In the genomic region with DNA sequence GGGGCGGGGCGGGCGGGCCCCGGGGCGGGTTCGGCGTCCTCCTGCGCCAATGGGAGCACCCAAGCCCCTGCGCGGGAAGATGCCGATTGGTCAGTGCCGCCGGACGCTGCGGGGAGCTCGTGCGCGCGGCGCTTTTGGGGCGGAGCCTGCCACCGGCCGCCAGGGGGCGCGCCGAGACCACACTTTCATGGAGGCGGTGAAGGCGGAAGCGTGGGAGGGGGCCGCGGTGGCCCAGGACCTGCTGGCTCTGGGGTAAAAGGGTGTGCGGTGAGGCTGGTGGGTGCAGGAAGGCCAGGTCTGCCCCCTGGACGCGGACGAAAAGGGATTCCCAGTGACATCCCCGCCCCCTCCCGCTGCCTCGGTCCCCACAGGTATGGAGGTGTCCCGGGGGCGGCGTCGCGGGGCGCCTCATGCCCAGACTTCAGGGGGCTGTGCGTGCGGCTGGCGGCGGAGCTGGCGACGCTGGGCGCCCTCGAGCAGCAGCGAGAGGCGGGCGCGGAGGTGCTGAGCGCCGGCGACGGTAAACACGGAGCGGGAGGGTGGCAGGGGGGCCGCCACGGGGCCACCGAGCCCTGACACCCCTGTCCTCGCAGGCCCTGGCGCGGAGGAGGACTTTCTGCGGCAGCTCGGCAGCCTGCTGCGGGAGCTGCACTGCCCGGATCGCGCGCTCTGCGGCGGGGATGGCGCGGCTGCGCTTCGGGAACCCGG, we compare ENCODE assay signal across 8 cellular contexts. TPM values are rescaled to one million over a fixed set of nuclear protein-coding genes. Genes with fewer than 3 reads are reported as not detected.
DNase-seq lines count a peak whose midpoint lies in the region; ATAC-seq and TF ChIP-seq lines count a peak whose summit lies in the region.

A gene (plus strand): TSS at position 127 of the 708 bp plus-strand sequence. CDS start 61 bp downstream, at position 188.

- no peaks in the 10 kb centered on the region for H3K27me3 Mint-ChIP-seq in CD4-positive, alpha-beta T cell
- no peaks in the 10 kb centered on the region for H3K27me3 Mint-ChIP-seq in activated CD4-positive, alpha-beta memory T cell treated with anti-CD3 and anti-CD28 coated beads for 36 hours

- POLR2A ChIA-PET in CD4-positive, alpha-beta T cell (lab: Charles Lee): interaction anchor here (0.5 to 4.1 kb wide), 48 partner anchors 9 to 1033 kb away, joined by 3 to 73 read pairs (median 5); a partner anchor contains a TSS
- POLR2A ChIA-PET in activated CD4-positive, alpha-beta memory T cell treated with anti-CD3 and anti-CD28 coated beads for 36 hours (lab: Charles Lee): interaction anchor here (0.6 to 1.7 kb wide), 11 partner anchors 12 to 835 kb away, joined by 3 to 9 read pairs (median 4); a partner anchor contains a TSS

- peaks cover 16% of the 10 kb centered on the region for H3K4me1 Mint-ChIP-seq in CD4-positive, alpha-beta T cell (ENCODE audit: low read depth)
- H3K4me1 Mint-ChIP-seq in activated CD4-positive, alpha-beta memory T cell treated with anti-CD3 and anti-CD28 coated beads for 36 hours (ENCODE audit: low read depth): peaks cover 20% of the 10 kb centered on the region

- peak within 1 kb of the TSS; percentile 97 for H3K4me3 Mint-ChIP-seq in CD4-positive, alpha-beta T cell
- peak within 1 kb of the TSS; percentile 86 for H3K4me3 Mint-ChIP-seq in activated CD4-positive, alpha-beta memory T cell treated with anti-CD3 and anti-CD28 coated beads for 36 hours

- no peaks in the 10 kb centered on the region for H3K9me3 Mint-ChIP-seq in CD4-positive, alpha-beta T cell
- H3K9me3 Mint-ChIP-seq in activated CD4-positive, alpha-beta memory T cell treated with anti-CD3 and anti-CD28 coated beads for 36 hours: no peaks in the 10 kb centered on the region

- H3K27me3 ChIP-seq in CD4-positive, alpha-beta T cell (ENCODE audit: control insufficient read depth, insufficient read depth, low read length): no peaks in the 10 kb centered on the region
- H3K27me3 ChIP-seq in duodenal mucosa (ENCODE audit: control insufficient read depth in 1 of 2, insufficient read depth in 2 of 2, low read length in 2 of 2): peaks cover 0 to 2% of the 10 kb centered on the region in 2 donors
- peaks cover 18% of the 10 kb centered on the region for H3K27me3 ChIP-seq in lower lobe of right lung (ENCODE audit: low read depth)

- H3K4me3 ChIP-seq in duodenal mucosa (ENCODE audit: low read depth in 1 of 2, low read length in 2 of 2) (peak within 1 kb of the TSS; percentile 83 to 94), lower lobe of right lung (peak within 1 kb of the TSS; percentile 98)

- intact Hi-C loops in CD4-positive, alpha-beta T cell (cut with DNase I, micrococcal nuclease): loop anchor here (1.0 to 10.0 kb wide), 13 partner anchors 14 to 549 kb away; a partner anchor contains a TSS
- intact Hi-C loops in activated CD4-positive, alpha-beta memory T cell treated with anti-CD3 and anti-CD28 coated beads for 36 hours (cut with micrococcal nuclease): loop anchor here (1.0 to 10.0 kb wide), 9 partner anchors 29 to 527 kb away; a partner anchor contains a TSS
- intact Hi-C loops in lower lobe of right lung (cut with DNase I): no loop called here

- H3K27ac ChIP-seq in CD4-positive, alpha-beta T cell (ENCODE audit: low read depth, low read length): peak within 1 kb of the TSS; percentile 75
- H3K27ac ChIP-seq in duodenal mucosa (ENCODE audit: low read depth, low read length): peak within 1 kb of the TSS; percentile 73
- peak within 1 kb of the TSS; percentile 91 for H3K27ac ChIP-seq in lower lobe of right lung

- H3K9ac ChIP-seq in duodenal mucosa (ENCODE audit: low read depth in 1 of 2, low read length in 2 of 2): peak within 1 kb of the TSS; percentile 88 to 91

- peak within 1 kb of the TSS; percentile 91 for H3K27ac Mint-ChIP-seq in CD4-positive, alpha-beta T cell
- H3K27ac Mint-ChIP-seq in activated CD4-positive, alpha-beta memory T cell treated with anti-CD3 and anti-CD28 coated beads for 36 hours: peak within 1 kb of the TSS; percentile 91

- TF ChIP-seq CTCF in CD4-positive, alpha-beta T cell (IDR thresholded peaks at IDR 0.05): peak; percentile 97
- TF ChIP-seq CTCF in lower lobe of right lung (IDR thresholded peaks at IDR 0.05): peak; percentile 100

- peak; percentile 95 for ATAC-seq in CD4-positive, alpha-beta T cell (ENCODE audit: poor library complexity)
- ATAC-seq in GM19438 (IDR thresholded peaks at IDR 0.05; ENCODE audit: low read depth, unreplicated experiment): peak; percentile 83
- peak; percentile 35 for ATAC-seq in HG03575 (IDR thresholded peaks at IDR 0.05; ENCODE audit: extremely low read depth, insufficient number of reproducible peaks, low FRiP score, unreplicated experiment)
- ATAC-seq in lower lobe of right lung: peak; percentile 99

- H3K36me3 Mint-ChIP-seq in CD4-positive, alpha-beta T cell (ENCODE audit: low read depth): peaks cover 29% of the 10 kb centered on the region
- peaks cover 15% of the 10 kb centered on the region for H3K36me3 Mint-ChIP-seq in activated CD4-positive, alpha-beta memory T cell treated with anti-CD3 and anti-CD28 coated beads for 36 hours

- no peaks in the 10 kb centered on the region for H3K9me3 ChIP-seq in CD4-positive, alpha-beta T cell (ENCODE audit: control insufficient read depth, low read length)
- no peaks in the 10 kb centered on the region for H3K9me3 ChIP-seq in duodenal mucosa (ENCODE audit: control insufficient read depth in 1 of 2, low read length in 2 of 2)
- H3K9me3 ChIP-seq in lower lobe of right lung: no peaks in the 10 kb centered on the region

- H3K36me3 ChIP-seq in duodenal mucosa (ENCODE audit: control insufficient read depth in 1 of 2, insufficient read depth in 2 of 2, low read length in 2 of 2) (peaks cover 4 to 16% of the 10 kb centered on the region in 2 donors), lower lobe of right lung (peaks cover 30% of the 10 kb centered on the region)

- peak; percentile 96 to 99 (median 96) for DNase-seq in CD4-positive, alpha-beta T cell
- DNase-seq in NCI-H82 (lab: John Stamatoyannopoulos, UW) (peak; percentile 99), lower lobe of right lung (peak; percentile 97)
- DNase-seq in activated CD4-positive, alpha-beta memory T cell treated with anti-CD3 and anti-CD28 coated beads for 36 hours: peak; percentile 99
- peak; percentile 94 to 98 (median 95) for DNase-seq in stimulated activated CD4-positive, alpha-beta T cell treated with anti-CD3 and anti-CD28 coated beads, TNF-alpha, amount 100 ng/mL, for 24 hours (ENCODE audit: low read depth in 3 of 3)

- H3K4me1 ChIP-seq in duodenal mucosa (ENCODE audit: control insufficient read depth in 1 of 2, insufficient read depth in 2 of 2, low read length in 2 of 2) (peaks cover 3 to 4% of the 10 kb centered on the region in 2 donors), lower lobe of right lung (peaks cover 12% of the 10 kb centered on the region)

- CTCF ChIA-PET in CD4-positive, alpha-beta T cell (lab: Charles Lee): interaction anchor here (0.7 to 3.1 kb wide), 36 partner anchors 9 to 1033 kb away, joined by 3 to 45 read pairs (median 5); a partner anchor contains a TSS
- CTCF ChIA-PET in activated CD4-positive, alpha-beta memory T cell treated with anti-CD3 and anti-CD28 coated beads for 36 hours (lab: Charles Lee): interaction anchor here (0.6 to 3.3 kb wide), 73 partner anchors 8 to 550 kb away, joined by 3 to 50 read pairs (median 5); a partner anchor contains a TSS

RNA-seq across cellular contexts. Expression of the gene that starts here (rescaled TPM):
- 10 to 100 TPM; 33.2 to 36.1 TPM for total RNA-seq in CD4-positive, alpha-beta T cell
- 10 to 100 TPM; 29.8 to 31.9 TPM for total RNA-seq in activated CD4-positive, alpha-beta memory T cell treated with anti-CD3 and anti-CD28 coated beads for 36 hours
- total RNA-seq in lower lobe of right lung: 21.1 TPM

Comparison
In these comparisons a context has a peak if more than half of its experiments do, and no peak if none do; other contexts are left out.
1. Peak in every context shown above with its lines: DNase-seq, ATAC-seq, H3K4me3 ChIP-seq and H3K27ac ChIP-seq.
2. ATAC-seq: peak in every context shown above with its lines; median percentile 99 in lower lobe of right lung; 95 in CD4-positive, alpha-beta T cell; 83 in GM19438; 35 in HG03575.